In the genomic region with DNA sequence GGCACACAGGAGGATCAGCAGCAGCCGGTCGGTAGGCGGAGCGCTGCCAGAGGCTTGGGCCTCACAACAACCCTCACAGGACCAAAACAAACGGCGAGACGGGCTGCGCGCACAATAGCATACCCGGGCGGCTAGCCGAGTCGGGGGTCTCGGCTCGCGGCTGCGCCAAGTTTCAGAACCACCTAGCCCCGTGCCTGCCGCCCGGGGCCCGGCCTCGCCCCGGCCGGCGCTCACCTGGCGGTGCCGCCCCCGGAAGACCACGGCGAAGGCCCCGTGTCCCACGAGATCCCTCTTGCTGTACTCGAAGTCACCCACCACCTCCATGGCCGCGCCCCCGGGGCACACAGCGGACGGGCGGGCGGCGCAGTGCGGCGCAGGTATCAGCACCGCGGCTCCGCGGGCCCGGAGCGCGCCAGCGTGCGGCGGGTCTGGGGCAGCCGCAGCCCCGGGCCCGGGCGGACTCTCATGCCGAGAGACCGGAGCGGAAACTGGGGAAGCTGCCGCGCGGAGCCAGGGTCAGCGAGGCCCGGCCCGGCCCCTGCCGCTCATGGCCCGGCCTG, we compare ENCODE assay signal across 1 cellular context.
A peak's percentile ranks its signal among the peaks of the same experiment; 100 is the strongest.
TF ChIP-seq lines count a peak whose summit lies in the region.

No MANE protein-coding gene starts in this region.

TF ChIP-seq in WTC11, 78 proteins besides CTCF, POLR2A, EP300 and RAD21 (continued from another document):
- TF ChIP-seq, protein P1, sequence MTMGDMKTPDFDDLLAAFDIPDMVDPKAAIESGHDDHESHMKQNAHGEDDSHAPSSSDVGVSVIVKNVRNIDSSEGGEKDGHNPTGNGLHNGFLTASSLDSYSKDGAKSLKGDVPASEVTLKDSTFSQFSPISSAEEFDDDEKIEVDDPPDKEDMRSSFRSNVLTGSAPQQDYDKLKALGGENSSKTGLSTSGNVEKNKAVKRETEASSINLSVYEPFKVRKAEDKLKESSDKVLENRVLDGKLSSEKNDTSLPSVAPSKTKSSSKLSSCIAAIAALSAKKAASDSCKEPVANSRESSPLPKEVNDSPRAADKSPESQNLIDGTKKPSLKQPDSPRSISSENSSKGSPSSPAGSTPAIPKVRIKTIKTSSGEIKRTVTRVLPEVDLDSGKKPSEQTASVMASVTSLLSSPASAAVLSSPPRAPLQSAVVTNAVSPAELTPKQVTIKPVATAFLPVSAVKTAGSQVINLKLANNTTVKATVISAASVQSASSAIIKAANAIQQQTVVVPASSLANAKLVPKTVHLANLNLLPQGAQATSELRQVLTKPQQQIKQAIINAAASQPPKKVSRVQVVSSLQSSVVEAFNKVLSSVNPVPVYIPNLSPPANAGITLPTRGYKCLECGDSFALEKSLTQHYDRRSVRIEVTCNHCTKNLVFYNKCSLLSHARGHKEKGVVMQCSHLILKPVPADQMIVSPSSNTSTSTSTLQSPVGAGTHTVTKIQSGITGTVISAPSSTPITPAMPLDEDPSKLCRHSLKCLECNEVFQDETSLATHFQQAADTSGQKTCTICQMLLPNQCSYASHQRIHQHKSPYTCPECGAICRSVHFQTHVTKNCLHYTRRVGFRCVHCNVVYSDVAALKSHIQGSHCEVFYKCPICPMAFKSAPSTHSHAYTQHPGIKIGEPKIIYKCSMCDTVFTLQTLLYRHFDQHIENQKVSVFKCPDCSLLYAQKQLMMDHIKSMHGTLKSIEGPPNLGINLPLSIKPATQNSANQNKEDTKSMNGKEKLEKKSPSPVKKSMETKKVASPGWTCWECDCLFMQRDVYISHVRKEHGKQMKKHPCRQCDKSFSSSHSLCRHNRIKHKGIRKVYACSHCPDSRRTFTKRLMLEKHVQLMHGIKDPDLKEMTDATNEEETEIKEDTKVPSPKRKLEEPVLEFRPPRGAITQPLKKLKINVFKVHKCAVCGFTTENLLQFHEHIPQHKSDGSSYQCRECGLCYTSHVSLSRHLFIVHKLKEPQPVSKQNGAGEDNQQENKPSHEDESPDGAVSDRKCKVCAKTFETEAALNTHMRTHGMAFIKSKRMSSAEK (CRISPR knock-in tag; IDR thresholded peaks at IDR 0.05; ENCODE audit: borderline replicate concordance): no peak
- TF ChIP-seq, protein P2, sequence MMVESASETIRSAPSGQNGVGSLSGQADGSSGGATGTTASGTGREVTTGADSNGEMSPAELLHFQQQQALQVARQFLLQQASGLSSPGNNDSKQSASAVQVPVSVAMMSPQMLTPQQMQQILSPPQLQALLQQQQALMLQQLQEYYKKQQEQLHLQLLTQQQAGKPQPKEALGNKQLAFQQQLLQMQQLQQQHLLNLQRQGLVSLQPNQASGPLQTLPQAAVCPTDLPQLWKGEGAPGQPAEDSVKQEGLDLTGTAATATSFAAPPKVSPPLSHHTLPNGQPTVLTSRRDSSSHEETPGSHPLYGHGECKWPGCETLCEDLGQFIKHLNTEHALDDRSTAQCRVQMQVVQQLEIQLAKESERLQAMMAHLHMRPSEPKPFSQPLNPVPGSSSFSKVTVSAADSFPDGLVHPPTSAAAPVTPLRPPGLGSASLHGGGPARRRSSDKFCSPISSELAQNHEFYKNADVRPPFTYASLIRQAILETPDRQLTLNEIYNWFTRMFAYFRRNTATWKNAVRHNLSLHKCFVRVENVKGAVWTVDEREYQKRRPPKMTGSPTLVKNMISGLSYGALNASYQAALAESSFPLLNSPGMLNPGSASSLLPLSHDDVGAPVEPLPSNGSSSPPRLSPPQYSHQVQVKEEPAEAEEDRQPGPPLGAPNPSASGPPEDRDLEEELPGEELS (CRISPR knock-in tag; IDR thresholded peaks at IDR 0.05): peak; percentile 18; the same call in 1 of the 2 replicates
